13 cellular contexts compared by ENCODE assay signal in the genomic region with DNA sequence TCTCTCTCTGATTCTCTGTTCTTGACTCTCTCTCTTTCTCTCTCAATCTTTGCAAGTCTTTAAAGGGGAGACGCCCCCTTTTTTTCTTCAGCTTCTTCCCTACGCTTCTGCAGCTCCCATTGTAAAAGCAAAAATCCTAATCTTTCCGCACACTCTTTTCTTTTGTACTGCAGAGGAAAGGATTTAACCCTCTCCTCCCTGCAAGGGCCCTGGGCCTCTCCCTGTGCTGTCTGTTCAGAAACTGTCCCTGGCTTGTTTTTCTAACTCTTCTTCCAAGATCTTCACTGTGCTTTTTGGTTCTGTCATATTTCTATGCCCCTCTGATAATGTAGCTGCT. TPM values are rescaled to one million over a fixed set of nuclear protein-coding genes. Genes with fewer than 3 reads are reported as not detected.
A peak's percentile ranks its signal among the peaks of the same experiment; 100 is the strongest.
DNase-seq lines count a peak whose midpoint lies in the region; ATAC-seq and TF ChIP-seq lines count a peak whose summit lies in the region.
"Had no signal": no experiment of that assay in that cellular context is flagged by ENCODE, and none has a peak within 500 bp of the region (broad histone marks: within the 10 kb centered on the region; RNA-seq: fewer than 3 reads in every experiment).

No MANE protein-coding gene starts in this region.

- H3K27ac ChIP-seq in HUES64 (ENCODE audit: low read depth, low read length) (peak overlapping the region; percentile 95), mammary epithelial cell (ENCODE audit: insufficient read depth, low read depth, low read length) (no peak overlapping the region), lower lobe of right lung (no peak overlapping the region)

- TF ChIP-seq CTCF in mammary epithelial cell (conservative IDR thresholded peaks at IDR 0.05 in 1 of 2, IDR thresholded peaks at IDR 0.05 in 1 of 2; ENCODE audit: extremely low read depth in 1 of 2, insufficient read depth in 1 of 2, low read depth in 1 of 2, low read length in 2 of 2) = no peak
- no peak for TF ChIP-seq CTCF in lower lobe of right lung (IDR thresholded peaks at IDR 0.05)

- H3K36me3 Mint-ChIP-seq in activated T-helper 2 cell treated with anti-CD3 and anti-CD28 coated beads, Interferon-gamma antibody, Interleukin-2, Interleukin-4, amounts not matched to agents 10 μg/mL and 5 μg/mL and 100 μg/mL, durations not matched to agents 14 hours and 24 hours and 36 hours (ENCODE audit: low read depth) = no peaks in the 10 kb centered on the region

- intact Hi-C loops in mammary epithelial cell (cut with micrococcal nuclease) (no loop called here), lower lobe of right lung (cut with DNase I) (no loop called here)
- intact Hi-C loops in activated T-helper 2 cell treated with anti-CD3 and anti-CD28 coated beads, Interferon-gamma antibody, Interleukin-2, Interleukin-4, amounts not matched to agents 10 μg/mL and 5 μg/mL and 100 μg/mL, durations not matched to agents 14 hours and 24 hours and 36 hours (cut with micrococcal nuclease) = no loop called here

- peak overlapping the region; percentile 81 for H2AFZ ChIP-seq in mammary epithelial cell (ENCODE audit: low read depth, low read length)

- H3K79me2 ChIP-seq in mammary epithelial cell (ENCODE audit: insufficient read depth, low read length) = no peaks in the 10 kb centered on the region

- H3K4me1 ChIP-seq in HUES64 (ENCODE audit: insufficient read depth, low read length) = peaks cover 49% of the 10 kb centered on the region
- H3K4me1 ChIP-seq in mammary epithelial cell (ENCODE audit: insufficient read depth, low read length) = no peaks in the 10 kb centered on the region
- peaks cover 11% of the 10 kb centered on the region for H3K4me1 ChIP-seq in lower lobe of right lung
- H3K4me1 ChIP-seq in skeletal muscle satellite cell (ENCODE audit: control insufficient read depth, insufficient read depth, low read length) = peaks cover 7% of the 10 kb centered on the region

- H3K4me1 Mint-ChIP-seq in activated T-helper 2 cell treated with anti-CD3 and anti-CD28 coated beads, Interferon-gamma antibody, Interleukin-2, Interleukin-4, amounts not matched to agents 10 μg/mL and 5 μg/mL and 100 μg/mL, durations not matched to agents 14 hours and 24 hours and 36 hours (ENCODE audit: low read depth) = peaks cover 5% of the 10 kb centered on the region

- ATAC-seq in lower lobe of right lung (no peak), GM18868 (IDR thresholded peaks at IDR 0.05; ENCODE audit: unreplicated experiment) (no peak)
- ATAC-seq: left colon had no signal

- H3K4me3 Mint-ChIP-seq in activated T-helper 2 cell treated with anti-CD3 and anti-CD28 coated beads, Interferon-gamma antibody, Interleukin-2, Interleukin-4, amounts not matched to agents 10 μg/mL and 5 μg/mL and 100 μg/mL, durations not matched to agents 14 hours and 24 hours and 36 hours (ENCODE audit: low read depth) = no peak overlapping the region

- H3K9me3 Mint-ChIP-seq in activated T-helper 2 cell treated with anti-CD3 and anti-CD28 coated beads, Interferon-gamma antibody, Interleukin-2, Interleukin-4, amounts not matched to agents 10 μg/mL and 5 μg/mL and 100 μg/mL, durations not matched to agents 14 hours and 24 hours and 36 hours = no peaks in the 10 kb centered on the region

- H3K4me2 ChIP-seq in mammary epithelial cell (ENCODE audit: insufficient read depth, low read depth, low read length) (peak overlapping the region; percentile 65), skeletal muscle satellite cell (ENCODE audit: low read length) (peak overlapping the region; percentile 54)

- no peaks in the 10 kb centered on the region for H4K20me1 ChIP-seq in mammary epithelial cell (ENCODE audit: insufficient read depth, low read length)

- CTCF ChIA-PET in mammary epithelial cell (lab: Charles Lee; ENCODE audit: low non-redundant PET) = no interaction called here

- 0 out of 2 replicates have a peak, but pooled peaks cover under 1% of the 10 kb centered on the region for H3K36me3 ChIP-seq in HUES64 (ENCODE audit: insufficient read depth, low read length)
- H3K36me3 ChIP-seq in mammary epithelial cell (ENCODE audit: insufficient read depth, low read length) = no peaks in the 10 kb centered on the region
- H3K36me3 ChIP-seq in lower lobe of right lung = no peaks in the 10 kb centered on the region
- no peaks in the 10 kb centered on the region for H3K36me3 ChIP-seq in skeletal muscle satellite cell (ENCODE audit: insufficient read depth, low read length)

- H3K4me3 ChIP-seq in HUES64 (ENCODE audit: low read length) (peak overlapping the region; percentile 93), mammary epithelial cell (replicated peaks in 1 of 3; ENCODE audit: insufficient read depth in 1 of 3, low read depth in 2 of 3, low read length in 3 of 3) (peak overlapping the region in 1 of 3 experiments; percentile 10), lower lobe of right lung (peak overlapping the region; percentile 40), skeletal muscle satellite cell (ENCODE audit: low read length) (peak overlapping the region; percentile 2)

- dilution Hi-C loops in mammary epithelial cell (cut with HindIII; ENCODE audit: low sequenced_read_pairs) = no loop called here

- H3K9me3 ChIP-seq in HUES64 (ENCODE audit: insufficient read depth, low read depth, low read length) (no peaks in the 10 kb centered on the region), mammary epithelial cell (replicated peaks; ENCODE audit: insufficient read depth, low read length) (no peaks in the 10 kb centered on the region), lower lobe of right lung (no peaks in the 10 kb centered on the region), skeletal muscle satellite cell (replicated peaks; ENCODE audit: low read length) (no peaks in the 10 kb centered on the region)

- peak overlapping the region; percentile 86 for H3K9ac ChIP-seq in HUES64 (ENCODE audit: low read depth, low read length)
- H3K9ac ChIP-seq in mammary epithelial cell (ENCODE audit: insufficient read depth, low read length) = no peak overlapping the region
- no peak overlapping the region for H3K9ac ChIP-seq in skeletal muscle satellite cell (ENCODE audit: low read depth, low read length)

- WGBS in HUES64 = 0% methylated on average over 3 of the region's 3 CpGs
- WGBS in mammary epithelial cell (ENCODE audit: low coverage, missing lambda C conversion rate) = 13% methylated on average over 2 of the region's 3 CpGs

- H3K27me3 ChIP-seq in HUES64 (ENCODE audit: insufficient read depth, low read length) (no peaks in the 10 kb centered on the region), mammary epithelial cell (ENCODE audit: insufficient read depth, low read length) (peaks cover 8% of the 10 kb centered on the region), lower lobe of right lung (ENCODE audit: low read depth) (peaks cover 37% of the 10 kb centered on the region), skeletal muscle satellite cell (ENCODE audit: control insufficient read depth, insufficient read depth, low read length) (peaks cover 64% of the 10 kb centered on the region)

- peaks cover 53% of the 10 kb centered on the region for H3K27me3 Mint-ChIP-seq in activated T-helper 2 cell treated with anti-CD3 and anti-CD28 coated beads, Interferon-gamma antibody, Interleukin-2, Interleukin-4, amounts not matched to agents 10 μg/mL and 5 μg/mL and 100 μg/mL, durations not matched to agents 14 hours and 24 hours and 36 hours (ENCODE audit: low read depth)

- BruUV-seq in mammary epithelial cell (replicated peaks; lab: Mats Ljungman, UMichigan) = no TSS peak

- DNase-seq in mammary epithelial cell = no peak
- no peak for DNase-seq in lower lobe of right lung
- no peak for DNase-seq in DMS153 treated with DMSO at 0.1 percent for 48 hours (lab: John Stamatoyannopoulos, UW; ENCODE audit: unreplicated experiment)
- DNase-seq in NCI-H1694 (lab: John Stamatoyannopoulos, UW) = no peak
- DNase-seq in activated T-helper 2 cell treated with anti-CD3 and anti-CD28 coated beads, Interferon-gamma antibody, Interleukin-2, Interleukin-4, amounts not matched to agents 10 μg/mL and 5 μg/mL and 100 μg/mL, durations not matched to agents 14 hours and 24 hours and 36 hours (ENCODE audit: low spot score) = no peak
- DNase-seq: activated effector memory CD4-positive, alpha-beta T cell treated with anti-CD3 and anti-CD28 coated beads, Interleukin-2, amount 50 U/mL, for 16 hours; IMR-90; left colon; NCI-H2171; small intestine had no signal

- no peak overlapping the region for H3K27ac Mint-ChIP-seq in activated T-helper 2 cell treated with anti-CD3 and anti-CD28 coated beads, Interferon-gamma antibody, Interleukin-2, Interleukin-4, amounts not matched to agents 10 μg/mL and 5 μg/mL and 100 μg/mL, durations not matched to agents 14 hours and 24 hours and 36 hours

- in situ Hi-C loops in mammary epithelial cell (cut with MboI; ENCODE audit: low sequenced_read_pairs in 2 of 2) = no loop called here

RNA-seq across cellular contexts. Expression of a gene that starts 10.9 kb away (rescaled TPM):
- polyA plus RNA-seq in HUES64 (2013, experiment 1 of 2) = 211 TPM
- 202 TPM for polyA plus RNA-seq in HUES64 (2013, experiment 2 of 2)
- 1 to 10 TPM; 3.2 to 3.3 TPM for total RNA-seq in mammary epithelial cell
- polyA plus RNA-seq in mammary epithelial cell = 2.1 TPM
- polyA minus RNA-seq in mammary epithelial cell = 9.1 TPM
- total RNA-seq in lower lobe of right lung = 7.1 TPM
- total RNA-seq in skeletal muscle satellite cell (2012; rRNA removed) = 0.25 and 0.87 TPM in 2 replicates
- 2.6 and 2.7 TPM in 2 replicates for total RNA-seq in activated T-helper 2 cell treated with anti-CD3 and anti-CD28 coated beads, Interferon-gamma antibody, Interleukin-2, Interleukin-4, amounts not matched to agents 10 μg/mL and 5 μg/mL and 100 μg/mL, durations not matched to agents 14 hours and 24 hours and 36 hours

RNA-seq across cellular contexts. Expression of a gene that starts 25.9 kb away (rescaled TPM):
- polyA plus RNA-seq in HUES64 (2013, experiment 1 of 2) = 59.3 TPM
- polyA plus RNA-seq in HUES64 (2013, experiment 2 of 2) = 55.1 TPM
- total RNA-seq in mammary epithelial cell = 10 to 100 TPM; 40.3 to 43.3 TPM
- polyA plus RNA-seq in mammary epithelial cell = 69.3 TPM
- polyA minus RNA-seq in mammary epithelial cell = 59.5 TPM
- total RNA-seq in lower lobe of right lung = 47.8 TPM
- total RNA-seq in skeletal muscle satellite cell (2012; rRNA removed) = 58.8 and 64.2 TPM in 2 replicates
- 76.7 and 80.5 TPM in 2 replicates for total RNA-seq in activated T-helper 2 cell treated with anti-CD3 and anti-CD28 coated beads, Interferon-gamma antibody, Interleukin-2, Interleukin-4, amounts not matched to agents 10 μg/mL and 5 μg/mL and 100 μg/mL, durations not matched to agents 14 hours and 24 hours and 36 hours

RNA-seq across cellular contexts. Expression of a gene that starts 42.8 kb away (rescaled TPM):
- not detected for polyA plus RNA-seq in HUES64 (2013, experiment 1 of 2)
- not detected for polyA plus RNA-seq in HUES64 (2013, experiment 2 of 2)
- total RNA-seq in mammary epithelial cell (not detected), lower lobe of right lung (not detected)
- not detected for polyA plus RNA-seq in mammary epithelial cell
- polyA minus RNA-seq in mammary epithelial cell = not detected
- not detected in 2 replicates for total RNA-seq in skeletal muscle satellite cell (2012; rRNA removed)
- total RNA-seq in activated T-helper 2 cell treated with anti-CD3 and anti-CD28 coated beads, Interferon-gamma antibody, Interleukin-2, Interleukin-4, amounts not matched to agents 10 μg/mL and 5 μg/mL and 100 μg/mL, durations not matched to agents 14 hours and 24 hours and 36 hours = not detected in 2 replicates
- total RNA-seq: IMR-90, left colon had no signal
- polyA plus RNA-seq: IMR-90, small intestine had no signal
